Comparison of ENCODE assay signal across 16 cellular contexts in genomic region chrX:97850911-97851310, GRCh38.
DNase-seq lines count a peak whose midpoint lies in the region; ATAC-seq, FAIRE-seq and TF ChIP-seq lines count a peak whose summit lies in the region.
"Had no signal": no experiment of that assay in that cellular context is flagged by ENCODE, and none has a peak within 500 bp of the region (broad histone marks: within the 10 kb centered on the region; RNA-seq: fewer than 3 reads in every experiment).

No MANE protein-coding gene starts in this region.

- H3K9me2 ChIP-seq in PC-3 (replicated peaks; ENCODE audit: low read length), result no peaks in the 10 kb centered on the region

- no peak overlapping the region for H3K23ac ChIP-seq in IMR-90 (ENCODE audit: low read depth, low read length)

- H3K18ac ChIP-seq in IMR-90 (ENCODE audit: low read depth, low read length), result no peak overlapping the region

- H4K8ac ChIP-seq in IMR-90 (ENCODE audit: low read depth in 2 of 2, low read length in 2 of 2), result no peak overlapping the region

- H3K36me3 ChIP-seq in IMR-90 (ENCODE audit: control insufficient read depth, insufficient read depth, low read length), result no peaks in the 10 kb centered on the region
- no peaks in the 10 kb centered on the region for H3K36me3 ChIP-seq in PC-3 (ENCODE audit: low read depth, low read length)
- H3K36me3 ChIP-seq in smooth muscle cell (ENCODE audit: low read depth), result no peaks in the 10 kb centered on the region

- no peaks in the 10 kb centered on the region for H3K79me1 ChIP-seq in IMR-90 (ENCODE audit: low read depth in 1 of 2, low read length in 2 of 2)

- H3K4me1 ChIP-seq in IMR-90 (ENCODE audit: control insufficient read depth, insufficient read depth, low read length) (no peaks in the 10 kb centered on the region), PC-3 (ENCODE audit: insufficient read depth, low read length) (peaks cover 12% of the 10 kb centered on the region; the same call in 1 of the 2 replicates), smooth muscle cell (ENCODE audit: low read depth) (no peaks in the 10 kb centered on the region)
- H3K4me1 ChIP-seq: Caco-2 had no signal

- no peak overlapping the region for H2BK15ac ChIP-seq in IMR-90 (ENCODE audit: low read depth, low read length)

- H3K27ac ChIP-seq in IMR-90 (ENCODE audit: insufficient read depth, low read length), result no peak overlapping the region
- no peak overlapping the region for H3K27ac ChIP-seq in PC-3 (ENCODE audit: low read length)
- H3K27ac ChIP-seq in smooth muscle cell (ENCODE audit: low read depth), result peak overlapping the region; percentile 47
- H3K27ac ChIP-seq: C4-2B had no signal

- TF ChIP-seq RAD21 in IMR-90 (IDR thresholded peaks at IDR 0.05; ENCODE audit: low read length), result no peak

- CTCF ChIA-PET in IMR-90 (lab: Yijun Ruan, JAX), result no interaction called here
- CTCF ChIA-PET in PC-3 (lab: Charles Lee), result no interaction called here

- no CpG with 5 or more reads among the region's 1 CpG for WGBS in IMR-90 (ENCODE audit: extremely low coverage in 2 of 2, insufficient read length in 1 of 2), 2 experiments
- WGBS in smooth muscle cell (ENCODE audit: low lambda C conversion rate), result 94% methylated on average over 1 of the region's 1 CpG

- H3K4me2 ChIP-seq in IMR-90 (ENCODE audit: low read depth, low read length) (no peak overlapping the region), PC-3 (ENCODE audit: low read length) (no peak overlapping the region; the same call in 1 of the 2 replicates), smooth muscle cell (no peak overlapping the region)

- no peak overlapping the region for H2BK20ac ChIP-seq in IMR-90 (ENCODE audit: low read depth, low read length)

- H3K9ac ChIP-seq in IMR-90 (ENCODE audit: low read depth, low read length), result no peak overlapping the region
- no peak overlapping the region for H3K9ac ChIP-seq in PC-3 (ENCODE audit: low read length)
- no peak overlapping the region for H3K9ac ChIP-seq in smooth muscle cell (ENCODE audit: low read depth)

- no peak overlapping the region for H3K4me3 ChIP-seq in IMR-90 (ENCODE audit: insufficient read depth, low read depth, low read length)
- no peak overlapping the region for H3K4me3 ChIP-seq in PC-3 (ENCODE audit: low read length)
- no peak overlapping the region for H3K4me3 ChIP-seq in smooth muscle cell

- H2AK5ac ChIP-seq in IMR-90 (ENCODE audit: low read depth, low read length), result no peak overlapping the region

- BruUV-seq in IMR-90 (replicated peaks; lab: Mats Ljungman, UMichigan), result no TSS peak
- no TSS peak for BruUV-seq in PC-3 (replicated peaks; lab: Mats Ljungman, UMichigan)

- no peak overlapping the region for H2BK120ac ChIP-seq in IMR-90 (ENCODE audit: low read depth, low read length)

- H4K5ac ChIP-seq in IMR-90 (ENCODE audit: low read depth, low read length), result no peak overlapping the region

- H3K9me1 ChIP-seq in IMR-90 (ENCODE audit: insufficient read depth, low read length), result no peaks in the 10 kb centered on the region

- ATAC-seq in IMR-90 (ENCODE audit: low read depth), result no peak
- no peak for ATAC-seq in PC-3
- no peak for ATAC-seq in GM21529 (IDR thresholded peaks at IDR 0.05; ENCODE audit: unreplicated experiment)

- no peak for FAIRE-seq in urothelium cell line (lab: Jason Lieb, UNC)
- FAIRE-seq: A204.1, D721Med, H1 had no signal

- H3K79me2 ChIP-seq in PC-3 (ENCODE audit: low read length), result no peaks in the 10 kb centered on the region
- no peaks in the 10 kb centered on the region for H3K79me2 ChIP-seq in smooth muscle cell (ENCODE audit: low read depth)

- TF ChIP-seq POLR2A in IMR-90 (IDR thresholded peaks at IDR 0.05; ENCODE audit: low read depth, low read length), result no peak

- dilution Hi-C loops in IMR-90 (cut with HindIII; ENCODE audit: low sequenced_read_pairs, unreplicated experiment), result no loop called here

- H2BK5ac ChIP-seq in IMR-90 (ENCODE audit: low read depth, low read length, poor library complexity, severe bottlenecking), result no peak overlapping the region

- in situ Hi-C loops in IMR-90 (cut with MboI; ENCODE audit: low sequenced_read_pairs), result no loop called here

- no peak overlapping the region for H3K4ac ChIP-seq in IMR-90 (ENCODE audit: low read depth, low read length)

- H4K91ac ChIP-seq in IMR-90 (ENCODE audit: insufficient read depth, low read depth, low read length), result no peak overlapping the region

- H2AK9ac ChIP-seq in IMR-90 (replicated peaks; ENCODE audit: low read depth, low read length, poor library complexity), result no peak overlapping the region

- POLR2A ChIA-PET in IMR-90 (lab: Charles Lee; ENCODE audit: unreplicated experiment), result no interaction called here
- POLR2A ChIA-PET in PC-3 (lab: Charles Lee; ENCODE audit: unreplicated experiment), result no interaction called here

- H3K27me3 ChIP-seq in IMR-90 (ENCODE audit: control insufficient read depth, insufficient read depth, low read length) (no peaks in the 10 kb centered on the region), PC-3 (ENCODE audit: low read length) (no peaks in the 10 kb centered on the region), smooth muscle cell (ENCODE audit: low read depth) (no peaks in the 10 kb centered on the region)

- DNase-seq in IMR-90 (peak; percentile 8), PC-3 (peak; percentile 55), glomerular visceral epithelial cell (ENCODE audit: extremely low spot score) (peak; percentile 4), smooth muscle cell (lab: John Stamatoyannopoulos, UW; ENCODE audit: unreplicated experiment) (no peak), urothelium cell line (ENCODE audit: low spot score) (no peak), DMS79 treated with DMSO at 0.1 percent for 48 hours (lab: John Stamatoyannopoulos, UW) (no peak)
- DNase-seq: AML-193; Caco-2; CD4-positive, alpha-beta T cell; GF-D8; H9 had no signal

- H3K56ac ChIP-seq in IMR-90 (ENCODE audit: extremely low read depth, insufficient read depth, low read length), result no peak overlapping the region

- no peaks in the 10 kb centered on the region for H4K20me1 ChIP-seq in IMR-90 (ENCODE audit: insufficient read depth, low read length)
- H4K20me1 ChIP-seq in PC-3 (ENCODE audit: low read length), result no peaks in the 10 kb centered on the region
- no peaks in the 10 kb centered on the region for H4K20me1 ChIP-seq in smooth muscle cell (ENCODE audit: low read depth)

- H3K9me3 ChIP-seq in IMR-90 (ENCODE audit: control insufficient read depth, insufficient read depth, low read length), result peaks cover 20% of the 10 kb centered on the region; the same call in 1 of the 2 replicates
- H3K9me3 ChIP-seq in PC-3 (ENCODE audit: low read length), result no peaks in the 10 kb centered on the region
- H3K9me3 ChIP-seq in smooth muscle cell (replicated peaks; ENCODE audit: low read depth), result no peaks in the 10 kb centered on the region
- H3K9me3 ChIP-seq: Caco-2 had no signal

- intact Hi-C loops in IMR-90 (cut with micrococcal nuclease) (no loop called here), PC-3 (cut with micrococcal nuclease) (no loop called here)

- TF ChIP-seq CTCF in IMR-90 (conservative IDR thresholded peaks at IDR 0.05; ENCODE audit: low read depth, low read length) (no peak), PC-3 (conservative IDR thresholded peaks at IDR 0.05; ENCODE audit: low read depth, low read length) (no peak), smooth muscle cell (IDR thresholded peaks at IDR 0.05; ENCODE audit: borderline replicate concordance, insufficient read depth, poor library complexity, severe bottlenecking) (no peak)

- H3F3A ChIP-seq in PC-3 (ENCODE audit: low read length, unreplicated experiment), result no peaks in the 10 kb centered on the region
- H3F3A ChIP-seq in smooth muscle cell (ENCODE audit: low read depth), result peaks cover 6% of the 10 kb centered on the region

- no peak overlapping the region for H2AFZ ChIP-seq in IMR-90 (replicated peaks; ENCODE audit: low read length, poor library complexity)
- H2AFZ ChIP-seq in PC-3 (ENCODE audit: low read length), result no peak overlapping the region
- no peak overlapping the region for H2AFZ ChIP-seq in smooth muscle cell (ENCODE audit: low read depth)

- H3K14ac ChIP-seq in IMR-90 (replicated peaks; ENCODE audit: low read depth, low read length), result no peak overlapping the region

TF ChIP-seq in IMR-90, 13 proteins besides CTCF, POLR2A, EP300 and RAD21:
- TF ChIP-seq RCOR1 (IDR thresholded peaks at IDR 0.05; ENCODE audit: insufficient replicate concordance, low read length) (no peak), MXI1 (IDR thresholded peaks at IDR 0.05; ENCODE audit: borderline replicate concordance, low read depth, low read length) (no peak), CEBPB (IDR thresholded peaks at IDR 0.05; ENCODE audit: low read depth, low read length) (no peak), USF2 (IDR thresholded peaks at IDR 0.05; ENCODE audit: low read depth, low read length) (no peak), RFX5 (IDR thresholded peaks at IDR 0.05; ENCODE audit: low read depth, low read length) (no peak), MAFK (IDR thresholded peaks at IDR 0.05; ENCODE audit: low read depth, low read length) (no peak), NFE2L2 (IDR thresholded peaks at IDR 0.05; ENCODE audit: low read depth, low read length) (no peak)

Comparison
In these comparisons a context has a peak if more than half of its experiments do, and no peak if none do; other contexts are left out.
1. DNase-seq: peak in IMR-90 (single experiment), PC-3 (single experiment) and glomerular visceral epithelial cell (single experiment); none in smooth muscle cell (single experiment), urothelium cell line (single experiment) and DMS79 treated with DMSO at 0.1 percent for 48 hours (single experiment).